Comparison of ENCODE assay signal across 9 cellular contexts in the genomic region with DNA sequence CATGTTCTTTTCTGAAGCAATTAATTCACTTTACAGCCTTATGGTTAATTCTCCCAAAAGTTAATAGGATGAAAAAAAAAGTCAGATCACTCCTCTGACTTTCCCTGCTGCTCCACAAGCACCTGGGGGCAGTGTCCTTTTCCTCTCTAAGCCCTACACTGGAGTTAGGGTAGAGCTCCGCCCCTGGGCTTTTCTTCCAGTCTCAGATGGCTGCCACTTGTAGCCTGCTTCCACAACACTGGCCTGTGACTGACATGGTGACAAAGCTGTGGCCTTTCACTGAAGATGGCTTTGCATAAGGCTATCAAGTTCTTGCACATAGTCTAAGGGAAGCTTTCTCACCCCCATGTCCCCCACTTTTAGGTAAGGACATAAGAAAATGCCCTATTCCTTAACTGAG. TPM values are rescaled to one million over a fixed set of nuclear protein-coding genes. Genes with fewer than 3 reads are reported as not detected.
DNase-seq lines count a peak whose midpoint lies in the region; ATAC-seq lines count a peak whose summit lies in the region.
"Had no signal": no experiment of that assay in that cellular context is flagged by ENCODE, and none has a peak within 500 bp of the region (broad histone marks: within the 10 kb centered on the region; RNA-seq: fewer than 3 reads in every experiment).

No MANE protein-coding gene starts in this region.

- H3K4me1 Mint-ChIP-seq in naive thymus-derived CD8-positive, alpha-beta T cell = peaks cover 12 to 33% (median 24%) of the 10 kb centered on the region in 4 donors
- peaks cover 24% of the 10 kb centered on the region for H3K4me1 Mint-ChIP-seq in activated naive CD4-positive, alpha-beta T cell treated with anti-CD3 and anti-CD28 coated beads, Interleukin-2, amount 10 ng/mL, durations not matched to agents 7 days and 5 days

- no peaks in the 10 kb centered on the region for H3K27me3 Mint-ChIP-seq in naive thymus-derived CD8-positive, alpha-beta T cell
- H3K27me3 Mint-ChIP-seq in activated naive CD4-positive, alpha-beta T cell treated with anti-CD3 and anti-CD28 coated beads, Interleukin-2, amount 10 ng/mL, durations not matched to agents 7 days and 5 days = no peaks in the 10 kb centered on the region
- H3K27me3 Mint-ChIP-seq: central memory CD8-positive, alpha-beta T cell had no signal

- peak overlapping the region in 7 of 10 donors; percentile 8 to 63 (median 47) for H3K4me3 Mint-ChIP-seq in naive thymus-derived CD8-positive, alpha-beta T cell
- no peak overlapping the region for H3K4me3 Mint-ChIP-seq in activated naive CD4-positive, alpha-beta T cell treated with anti-CD3 and anti-CD28 coated beads, Interleukin-2, amount 10 ng/mL, durations not matched to agents 7 days and 5 days

- H3K27ac Mint-ChIP-seq in naive thymus-derived CD8-positive, alpha-beta T cell = peak overlapping the region in 9 of 10 donors; percentile 47 to 93 (median 80)
- no peak overlapping the region for H3K27ac Mint-ChIP-seq in activated naive CD4-positive, alpha-beta T cell treated with anti-CD3 and anti-CD28 coated beads, Interleukin-2, amount 10 ng/mL, durations not matched to agents 7 days and 5 days

- POLR2A ChIA-PET in naive thymus-derived CD8-positive, alpha-beta T cell (lab: Charles Lee) = interaction anchor here (2.7 kb wide), 1 partner anchor 9 kb away, joined by 29 read pairs; a partner anchor contains a TSS

- DNase-seq in DMS153 (lab: John Stamatoyannopoulos, UW) = peak; percentile 6
- peak; percentile 61 for DNase-seq in HT-29 (ENCODE audit: low spot score)
- peak; percentile 41 for DNase-seq in SK-N-DZ (ENCODE audit: low spot score)
- DNase-seq in naive thymus-derived CD8-positive, alpha-beta T cell = no peak
- DNase-seq in central memory CD4-positive, alpha-beta T cell = no peak
- DNase-seq in Ammon's horn (ENCODE audit: low spot score) = no peak
- no peak for DNase-seq in activated naive CD4-positive, alpha-beta T cell treated with anti-CD3 and anti-CD28 coated beads, Interleukin-2, amount 10 ng/mL, durations not matched to agents 7 days and 5 days

- CTCF ChIA-PET in activated naive CD4-positive, alpha-beta T cell treated with anti-CD3 and anti-CD28 coated beads, Interleukin-2, amount 10 ng/mL, durations not matched to agents 7 days and 5 days (lab: Charles Lee) = no interaction called here

- ATAC-seq in naive thymus-derived CD8-positive, alpha-beta T cell = no peak

- no peaks in the 10 kb centered on the region for H3K9me3 Mint-ChIP-seq in naive thymus-derived CD8-positive, alpha-beta T cell
- no peaks in the 10 kb centered on the region for H3K9me3 Mint-ChIP-seq in activated naive CD4-positive, alpha-beta T cell treated with anti-CD3 and anti-CD28 coated beads, Interleukin-2, amount 10 ng/mL, durations not matched to agents 7 days and 5 days
- H3K9me3 Mint-ChIP-seq: central memory CD8-positive, alpha-beta T cell had no signal

- peaks cover 0 to 4% (median 0%) of the 10 kb centered on the region in 3 donors for H3K36me3 Mint-ChIP-seq in naive thymus-derived CD8-positive, alpha-beta T cell
- H3K36me3 Mint-ChIP-seq in activated naive CD4-positive, alpha-beta T cell treated with anti-CD3 and anti-CD28 coated beads, Interleukin-2, amount 10 ng/mL, durations not matched to agents 7 days and 5 days = peaks cover 2% of the 10 kb centered on the region

RNA-seq across cellular contexts. Expression of a gene that starts 1.3 kb away (rescaled TPM):
- total RNA-seq in HT-29 (2014; rRNA removed; shearing (Covaris generic)) = 13.6 and 15.1 TPM in 2 replicates
- polyA plus RNA-seq in SK-N-DZ (2014; cell fraction: cytosol; rRNA removed) = 18.5 and 18.9 TPM in 2 replicates
- polyA plus RNA-seq in SK-N-DZ (2014; cell fraction: nucleus; rRNA removed) = 9.2 and 14.4 TPM in 2 replicates
- total RNA-seq in naive thymus-derived CD8-positive, alpha-beta T cell = 10 to 100 TPM in 1 of 2 experiments, 1 to 10 TPM in 1; 9.0 to 10.1 TPM
- polyA plus RNA-seq in naive thymus-derived CD8-positive, alpha-beta T cell = 10 to 100 TPM; 12.2 to 21.0 (median 13.7) TPM

RNA-seq across cellular contexts. Expression of a gene that starts 9.0 kb away (rescaled TPM):
- total RNA-seq in HT-29 (2014; rRNA removed; shearing (Covaris generic)) = 17.4 and 23.7 TPM in 2 replicates
- 50.8 and 60.1 TPM in 2 replicates for polyA plus RNA-seq in SK-N-DZ (2014; cell fraction: cytosol; rRNA removed)
- 162 and 217 TPM in 2 replicates for polyA plus RNA-seq in SK-N-DZ (2014; cell fraction: nucleus; rRNA removed)
- 100 to 1,000 TPM; 189 to 197 TPM for total RNA-seq in naive thymus-derived CD8-positive, alpha-beta T cell
- polyA plus RNA-seq in naive thymus-derived CD8-positive, alpha-beta T cell = 10 to 100 TPM; 29.9 to 46.5 (median 31.7) TPM

RNA-seq across cellular contexts. Expression of a gene that starts 27.2 kb away (rescaled TPM):
- 60.3 and 64.4 TPM in 2 replicates for total RNA-seq in HT-29 (2014; rRNA removed; shearing (Covaris generic))
- 0.38 and 1.2 TPM in 2 replicates for polyA plus RNA-seq in SK-N-DZ (2014; cell fraction: cytosol; rRNA removed)
- polyA plus RNA-seq in SK-N-DZ (2014; cell fraction: nucleus; rRNA removed) = 2.8 and 4.0 TPM in 2 replicates
- 1 to 10 TPM in 1 of 2 experiments, under 1 TPM in 1; 0.75 to 1.0 TPM for total RNA-seq in naive thymus-derived CD8-positive, alpha-beta T cell
- under 1 TPM in 2 of 3 donors, not detected in 1; 0.19 to 0.58 TPM for polyA plus RNA-seq in naive thymus-derived CD8-positive, alpha-beta T cell
- total RNA-seq: SJSA1 had no signal

Comparison
In these comparisons a context has a peak if more than half of its experiments do, and no peak if none do; other contexts are left out.
1. DNase-seq: peak in DMS153 (single experiment), HT-29 (single experiment) and SK-N-DZ (single experiment); none in naive thymus-derived CD8-positive, alpha-beta T cell (0 of 10), central memory CD4-positive, alpha-beta T cell (single experiment), Ammon's horn (single experiment) and activated naive CD4-positive, alpha-beta T cell treated with anti-CD3 and anti-CD28 coated beads, Interleukin-2, amount 10 ng/mL, durations not matched to agents 7 days and 5 days (single experiment).
2. RNA of a gene that starts 27.2 kb away (total RNA-seq): 60.3 to 64.4 TPM in HT-29; 0.75 to 1.0 TPM in naive thymus-derived CD8-positive, alpha-beta T cell; every median in the first group is over 10 times any median in the second.